ENCODE assay signal across 9 cellular contexts in the genomic region with DNA sequence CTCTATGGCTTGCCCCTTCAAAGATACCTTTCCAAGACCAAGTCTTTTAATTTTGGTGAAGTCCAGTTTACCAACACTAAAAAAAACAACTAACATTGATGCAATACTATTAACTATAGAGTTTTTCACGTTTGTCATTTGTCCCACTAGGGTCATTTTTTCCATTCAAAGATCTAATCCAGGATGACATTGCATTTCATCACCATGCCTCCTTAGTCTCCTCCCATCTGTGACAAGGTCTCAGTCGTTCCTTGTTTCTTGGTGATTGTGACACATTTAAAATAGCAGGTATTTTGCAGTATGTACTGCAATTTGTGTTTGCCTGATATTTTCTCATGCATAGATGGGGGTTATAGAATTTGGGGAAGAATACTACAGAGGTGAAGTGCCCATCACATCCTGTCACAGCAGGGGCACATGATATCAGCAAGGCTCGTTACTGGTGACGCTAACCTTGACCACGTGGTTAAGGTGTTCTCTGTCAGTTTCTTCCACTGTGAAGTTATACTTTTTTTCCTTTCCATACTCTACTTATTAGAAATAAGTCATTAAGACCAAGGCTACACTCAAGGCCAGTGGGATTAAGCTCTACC.
"Had no signal": no experiment of that assay in that cellular context is flagged by ENCODE, and none has a peak within 500 bp of the region (broad histone marks: within the 10 kb centered on the region; RNA-seq: fewer than 3 reads in every experiment).

No MANE protein-coding gene starts in this region.

- ATAC-seq: GM23338, HCT116, HepG2 had no signal

- H3K4me3 ChIP-seq: GM23338, HAP-1 had no signal

- H3K27me3 Mint-ChIP-seq: IgD-negative memory B cell had no signal

- H3K9me3 ChIP-seq: HAP-1 had no signal

- H2AFZ ChIP-seq: GM23338 had no signal

- H3K4me3 Mint-ChIP-seq: GM23338, HFFc6, IgD-negative memory B cell had no signal

- H3K36me3 ChIP-seq: HAP-1 had no signal

- H3K4me2 ChIP-seq: GM23338 had no signal

- H3K27ac Mint-ChIP-seq: GM23338, HFFc6, IgD-negative memory B cell had no signal

- H3K27ac ChIP-seq: HL-60 had no signal

- FAIRE-seq: HepG2 had no signal

- H3K9me3 Mint-ChIP-seq: GM23338, IgD-negative memory B cell had no signal

- H3K36me3 Mint-ChIP-seq: IgD-negative memory B cell had no signal

- H3K4me1 Mint-ChIP-seq: GM23338, IgD-negative memory B cell had no signal

- H3K4me1 ChIP-seq: HAP-1 had no signal

- DNase-seq: H7, HFFc6, KG1 had no signal
